ENCODE assay signal across 11 cellular contexts in genomic region chr7:537911-538634, GRCh38. TPM values are rescaled to one million over a fixed set of nuclear protein-coding genes. Genes with fewer than 3 reads are reported as not detected.
A peak's percentile ranks its signal among the peaks of the same experiment; 100 is the strongest.
DNase-seq lines count a peak whose midpoint lies in the region; ATAC-seq and TF ChIP-seq lines count a peak whose summit lies in the region.
"Had no signal": no experiment of that assay in that cellular context is flagged by ENCODE, and none has a peak within 500 bp of the region (broad histone marks: within the 10 kb centered on the region; RNA-seq: fewer than 3 reads in every experiment).

No MANE protein-coding gene starts in this region.

- peak; percentile 95 to 98 for DNase-seq in Caco-2
- peak in 2 of 3 donors; percentile 92 to 93 for DNase-seq in Peyer's patch
- DNase-seq in fibroblast of mammary gland (ENCODE audit: low read depth): peak; percentile 79
- DNase-seq in myocyte (ENCODE audit: low read depth): peak; percentile 100
- no peak for DNase-seq in NCI-H446 treated with DMSO at 0.1 percent for 48 hours (lab: John Stamatoyannopoulos, UW)
- no peak for DNase-seq in activated T-cell treated with anti-CD3 and anti-CD28 coated beads, Interleukin-2, amount 50 U/mL, for 24 hours
- DNase-seq in SHP77 treated with DMSO at 0.1 percent for 48 hours (lab: John Stamatoyannopoulos, UW): no peak
- DNase-seq: activated CD8-positive, alpha-beta T cell treated with anti-CD3 and anti-CD28 coated beads for 36 hours; DMS79 treated with DMSO at 0.1 percent for 48 hours; NCI-H1417 had no signal

- POLR2A ChIA-PET in Caco-2 (lab: Charles Lee): interaction anchor here (0.5 to 1.2 kb wide), 5 partner anchors 17 to 438 kb away, joined by 3 to 9 read pairs (median 4); partner anchors contain the start of gene COX19

- H3K4me1 Mint-ChIP-seq in Caco-2 (ENCODE audit: low read depth, unreplicated experiment): peaks cover 28% of the 10 kb centered on the region
- H3K4me1 Mint-ChIP-seq in activated T-cell treated with anti-CD3 and anti-CD28 coated beads, Interleukin-2, amount 50 U/mL, for 24 hours (ENCODE audit: low read depth): peaks cover 4% of the 10 kb centered on the region

- intact Hi-C loops in Caco-2 (cut with micrococcal nuclease; ENCODE audit: unreplicated experiment): loop anchor here (2.0 kb wide), 3 partner anchors 17 to 189 kb away; partner anchors contain the start of genes DNAAF5 and PRKAR1B

- H3K36me3 Mint-ChIP-seq in Caco-2 (ENCODE audit: insufficient read depth, unreplicated experiment): no peaks in the 10 kb centered on the region
- no peaks in the 10 kb centered on the region for H3K36me3 Mint-ChIP-seq in activated T-cell treated with anti-CD3 and anti-CD28 coated beads, Interleukin-2, amount 50 U/mL, for 24 hours (ENCODE audit: low read depth)

- no peak for ATAC-seq in GM21515 (IDR thresholded peaks at IDR 0.05; ENCODE audit: unreplicated experiment)
- ATAC-seq: activated CD8-positive, alpha-beta T cell treated with anti-CD3 and anti-CD28 coated beads for 36 hours had no signal

- H3K4me1 ChIP-seq in Caco-2: peaks cover 47% of the 10 kb centered on the region
- H3K4me1 ChIP-seq in Peyer's patch: peaks cover 0 to 24% (median 6%) of the 10 kb centered on the region in 4 donors

- H3K4me3 ChIP-seq in Caco-2 (ENCODE audit: low read depth, low read length) (no peak overlapping the region; the same call in 1 of the 2 replicates), Peyer's patch (no peak overlapping the region), fibroblast of mammary gland (ENCODE audit: control insufficient read depth, low read depth, low read length) (no peak overlapping the region)

- no peaks in the 10 kb centered on the region for H3K9me3 Mint-ChIP-seq in Caco-2 (ENCODE audit: unreplicated experiment)
- no peaks in the 10 kb centered on the region for H3K9me3 Mint-ChIP-seq in activated T-cell treated with anti-CD3 and anti-CD28 coated beads, Interleukin-2, amount 50 U/mL, for 24 hours
- H3K9me3 Mint-ChIP-seq: activated CD8-positive, alpha-beta T cell treated with anti-CD3 and anti-CD28 coated beads for 36 hours had no signal

- peak overlapping the region; percentile 68 for H3K4me3 Mint-ChIP-seq in Caco-2 (ENCODE audit: unreplicated experiment)
- no peak overlapping the region for H3K4me3 Mint-ChIP-seq in activated T-cell treated with anti-CD3 and anti-CD28 coated beads, Interleukin-2, amount 50 U/mL, for 24 hours
- H3K4me3 Mint-ChIP-seq: activated CD8-positive, alpha-beta T cell treated with anti-CD3 and anti-CD28 coated beads for 36 hours had no signal

- CTCF ChIA-PET in Caco-2 (lab: Charles Lee): interaction anchor here (1.8 kb wide), 1 partner anchor 18 kb away, joined by 4 read pairs; the partner anchor contains the start of gene PDGFA

- H3K27me3 ChIP-seq in Caco-2 (replicated peaks; ENCODE audit: control insufficient read depth, insufficient read depth, low read length): no peaks in the 10 kb centered on the region
- no peaks in the 10 kb centered on the region for H3K27me3 ChIP-seq in Peyer's patch

- H3K27me3 Mint-ChIP-seq in Caco-2 (ENCODE audit: insufficient read depth, unreplicated experiment): no peaks in the 10 kb centered on the region
- no peaks in the 10 kb centered on the region for H3K27me3 Mint-ChIP-seq in activated T-cell treated with anti-CD3 and anti-CD28 coated beads, Interleukin-2, amount 50 U/mL, for 24 hours
- H3K27me3 Mint-ChIP-seq: activated CD8-positive, alpha-beta T cell treated with anti-CD3 and anti-CD28 coated beads for 36 hours had no signal

- peak overlapping the region in 3 of 4 donors; percentile 71 to 87 (median 76) for H3K27ac ChIP-seq in Peyer's patch

- H3K9me3 ChIP-seq in Caco-2: no peaks in the 10 kb centered on the region
- H3K9me3 ChIP-seq in Peyer's patch: no peaks in the 10 kb centered on the region

- no peaks in the 10 kb centered on the region; the same call in 1 of the 2 replicates for H3K36me3 ChIP-seq in Caco-2 (ENCODE audit: control insufficient read depth, insufficient read depth, low read length)
- H3K36me3 ChIP-seq in Peyer's patch: no peaks in the 10 kb centered on the region

- TF ChIP-seq POLR2A in Peyer's patch (IDR thresholded peaks at IDR 0.05): peak in 1 of 2 donors; percentile 16

- no peak for TF ChIP-seq CTCF in Caco-2 (IDR thresholded peaks at IDR 0.05; ENCODE audit: insufficient read depth in 1 of 2, low read depth in 1 of 2, low read length in 1 of 2, severe bottlenecking in 1 of 2, unreplicated experiment in 1 of 2)
- no peak for TF ChIP-seq CTCF in Peyer's patch (IDR thresholded peaks at IDR 0.05)
- TF ChIP-seq CTCF in fibroblast of mammary gland (conservative IDR thresholded peaks at IDR 0.05; ENCODE audit: control insufficient read depth, insufficient read depth, low read depth, low read length): no peak

- H3K27ac Mint-ChIP-seq in Caco-2 (ENCODE audit: unreplicated experiment): peak overlapping the region; percentile 97
- no peak overlapping the region for H3K27ac Mint-ChIP-seq in activated T-cell treated with anti-CD3 and anti-CD28 coated beads, Interleukin-2, amount 50 U/mL, for 24 hours
- H3K27ac Mint-ChIP-seq: activated CD8-positive, alpha-beta T cell treated with anti-CD3 and anti-CD28 coated beads for 36 hours had no signal

- BruUV-seq in Caco-2 (replicated peaks; lab: Mats Ljungman, UMichigan): no TSS peak

RNA-seq across cellular contexts. Expression of gene PDGFA, which starts 18.4 kb away (rescaled TPM):
- total RNA-seq in Caco-2 (2022) (76.8 and 78.5 TPM in 2 replicates), Peyer's patch (10 to 100 TPM in 3 of 4 donors, 1 to 10 TPM in 1; 5.8 to 97.8 (median 59.4) TPM), myocyte (38.6 and 48.4 TPM in 2 replicates)
- 46.7 TPM for polyA plus RNA-seq in myocyte (2012)

Comparison
In these comparisons a context has a peak if more than half of its experiments do, and no peak if none do; other contexts are left out.
1. DNase-seq: peak in Caco-2 (2 of 2), Peyer's patch (2 of 3), fibroblast of mammary gland (single experiment) and myocyte (single experiment); none in NCI-H446 treated with DMSO at 0.1 percent for 48 hours (single experiment), activated T-cell treated with anti-CD3 and anti-CD28 coated beads, Interleukin-2, amount 50 U/mL, for 24 hours (single experiment) and SHP77 treated with DMSO at 0.1 percent for 48 hours (single experiment).